Comparison of ENCODE assay signal across 8 cellular contexts in genomic region chr19:49678970-49679831, GRCh38. TPM values are rescaled to one million over a fixed set of nuclear protein-coding genes. Genes with fewer than 3 reads are reported as not detected.
A peak's percentile ranks its signal among the peaks of the same experiment; 100 is the strongest.
DNase-seq lines count a peak whose midpoint lies in the region; ATAC-seq and TF ChIP-seq lines count a peak whose summit lies in the region.

No MANE protein-coding gene starts in this region.

- H3K27me3 ChIP-seq in SK-N-SH (ENCODE audit: insufficient read depth) (no peaks in the 10 kb centered on the region), OCI-LY1 (ENCODE audit: insufficient read depth, low read length) (no peaks in the 10 kb centered on the region), fibroblast of lung (ENCODE audit: control insufficient read depth, insufficient read depth, low read length) (no peaks in the 10 kb centered on the region), skeletal muscle satellite cell (ENCODE audit: control insufficient read depth, insufficient read depth, low read length) (no peaks in the 10 kb centered on the region)

- DNase-seq in SK-N-SH: no peak
- DNase-seq in fibroblast of lung (ENCODE audit: low read depth in 2 of 2): no peak
- no peak for DNase-seq in iPS-NIHi11 (ENCODE audit: low spot score)
- DNase-seq in left colon: no peak
- DNase-seq in HCEC 1CT: no peak

- no peak for TF ChIP-seq EP300 in SK-N-SH (IDR thresholded peaks at IDR 0.05; ENCODE audit: borderline replicate concordance in 1 of 2, low read depth in 1 of 2, low read length in 1 of 2)

- H3K9me2 ChIP-seq in SK-N-SH: no peaks in the 10 kb centered on the region
- H3K9me2 ChIP-seq in OCI-LY1 (ENCODE audit: low read depth, low read length): no peaks in the 10 kb centered on the region

- H3K9ac ChIP-seq in SK-N-SH (no peak overlapping the region; the same call in 1 of the 2 replicates), OCI-LY1 (ENCODE audit: low read length) (peak overlapping the region; percentile 25; the same call in 1 of the 2 replicates), fibroblast of lung (ENCODE audit: insufficient read depth, low read length) (no peak overlapping the region), skeletal muscle satellite cell (ENCODE audit: low read depth, low read length) (peak overlapping the region; percentile 0)

- no peak for TF ChIP-seq RAD21 in SK-N-SH (IDR thresholded peaks at IDR 0.05; ENCODE audit: low read length)

- no peaks in the 10 kb centered on the region for H3K9me3 ChIP-seq in SK-N-SH
- no peaks in the 10 kb centered on the region for H3K9me3 ChIP-seq in OCI-LY1 (ENCODE audit: low read length)
- no peaks in the 10 kb centered on the region for H3K9me3 ChIP-seq in fibroblast of lung (ENCODE audit: control insufficient read depth, insufficient read depth, low read depth, low read length)
- H3K9me3 ChIP-seq in skeletal muscle satellite cell (replicated peaks; ENCODE audit: low read length): no peaks in the 10 kb centered on the region

- no peak overlapping the region for H2AFZ ChIP-seq in SK-N-SH (ENCODE audit: low read depth)
- H2AFZ ChIP-seq in OCI-LY1 (ENCODE audit: low read length): no peak overlapping the region
- H2AFZ ChIP-seq in fibroblast of lung (ENCODE audit: low read length): no peak overlapping the region

- H4K20me1 ChIP-seq in SK-N-SH (ENCODE audit: insufficient read depth) (peaks cover 54% of the 10 kb centered on the region), OCI-LY1 (ENCODE audit: insufficient read depth, low read length) (no peaks in the 10 kb centered on the region), fibroblast of lung (ENCODE audit: control insufficient read depth, extremely low read depth, insufficient read depth, low read length) (no peaks in the 10 kb centered on the region)

- peaks cover 61% of the 10 kb centered on the region for H3K79me2 ChIP-seq in SK-N-SH (ENCODE audit: insufficient read depth)
- peaks cover 31% of the 10 kb centered on the region for H3K79me2 ChIP-seq in OCI-LY1 (ENCODE audit: insufficient read depth, low read length)
- peaks cover 40% of the 10 kb centered on the region for H3K79me2 ChIP-seq in fibroblast of lung (ENCODE audit: control insufficient read depth, insufficient read depth, low read length)

- H3K4me2 ChIP-seq in SK-N-SH: peak overlapping the region; percentile 97
- peak overlapping the region; percentile 90 for H3K4me2 ChIP-seq in OCI-LY1 (ENCODE audit: low read length)
- peak overlapping the region; percentile 53 for H3K4me2 ChIP-seq in fibroblast of lung (ENCODE audit: extremely low read depth, insufficient read depth, low read length)
- H3K4me2 ChIP-seq in skeletal muscle satellite cell (ENCODE audit: low read length): peak overlapping the region; percentile 65

- intact Hi-C loops in left colon (cut with DNase I, micrococcal nuclease): no loop called here

- POLR2A ChIA-PET in SK-N-SH (lab: Yijun Ruan, JAX): no interaction called here

- peaks cover 20 to 24% of the 10 kb centered on the region in 2 experiments for H3K36me3 ChIP-seq in SK-N-SH (replicated peaks in 1 of 2; ENCODE audit: control insufficient read depth in 1 of 2, insufficient read depth in 2 of 2, low read length in 1 of 2)
- H3K36me3 ChIP-seq in OCI-LY1 (ENCODE audit: insufficient read depth, low read length): peaks cover 39% of the 10 kb centered on the region
- peaks cover 10% of the 10 kb centered on the region for H3K36me3 ChIP-seq in fibroblast of lung (ENCODE audit: control insufficient read depth, insufficient read depth, low read length)
- H3K36me3 ChIP-seq in skeletal muscle satellite cell (ENCODE audit: insufficient read depth, low read length): peaks cover 24% of the 10 kb centered on the region

- ATAC-seq in SK-N-SH treated with all-trans-retinoic acid at 6 μM for 48 hours (no peak), left colon (no peak)

- 71% methylated on average over 12 of the region's 15 CpGs for WGBS in SK-N-SH (ENCODE audit: low lambda C conversion rate)

- H3K4me1 ChIP-seq in SK-N-SH (ENCODE audit: control insufficient read depth in 1 of 2, insufficient read depth in 2 of 2, low read depth in 1 of 2, low read length in 1 of 2) (peaks cover 20 to 25% of the 10 kb centered on the region in 2 experiments; a peak in 3 of 4 replicates), OCI-LY1 (ENCODE audit: insufficient read depth, low read length, severe bottlenecking) (peaks cover 46% of the 10 kb centered on the region), fibroblast of lung (ENCODE audit: control insufficient read depth, extremely low read depth, insufficient read depth, low read length) (peaks cover 4% of the 10 kb centered on the region), skeletal muscle satellite cell (ENCODE audit: control insufficient read depth, insufficient read depth, low read length) (peaks cover 25% of the 10 kb centered on the region)

- H3K4me3 ChIP-seq in SK-N-SH (ENCODE audit: low read depth in 2 of 2, low read length in 1 of 2): peak overlapping the region in 1 of 2 experiments; percentile 98; a peak in 3 of 4 replicates
- H3K4me3 ChIP-seq in OCI-LY1 (ENCODE audit: low read depth, low read length, poor library complexity, severe bottlenecking): peak overlapping the region; percentile 89
- peak overlapping the region in 1 of 4 experiments; percentile 17 for H3K4me3 ChIP-seq in fibroblast of lung (replicated peaks in 1 of 4; ENCODE audit: control extremely low read depth in 1 of 4, insufficient read depth in 1 of 4, low read depth in 3 of 4, low read length in 4 of 4)
- H3K4me3 ChIP-seq in skeletal muscle satellite cell (ENCODE audit: low read length): no peak overlapping the region

- no peak overlapping the region; a peak in 2 of 4 replicates for H3K27ac ChIP-seq in SK-N-SH (ENCODE audit: low read depth in 2 of 2, low read length in 1 of 2)
- H3K27ac ChIP-seq in OCI-LY1 (ENCODE audit: low read depth, low read length, poor library complexity, severe bottlenecking): peak overlapping the region; percentile 37
- no peak overlapping the region for H3K27ac ChIP-seq in fibroblast of lung (ENCODE audit: insufficient read depth, low read length)

- CTCF ChIA-PET in SK-N-SH (lab: Yijun Ruan, JAX): interaction anchor here (0.8 to 8.8 kb wide), 10 partner anchors 9 to 188 kb away, joined by 3 to 78 read pairs (median 4); partner anchors contain the start of genes ADM5, BCL2L12, CPT1C and IRF3

- TF ChIP-seq CTCF in SK-N-SH (IDR thresholded peaks at IDR 0.05): no peak
- no peak for TF ChIP-seq CTCF in OCI-LY1 (IDR thresholded peaks at IDR 0.05; ENCODE audit: low read length)
- TF ChIP-seq CTCF in fibroblast of lung (conservative IDR thresholded peaks at IDR 0.05 in 1 of 2, IDR thresholded peaks at IDR 0.05 in 1 of 2; ENCODE audit: low read depth in 1 of 2, low read length in 2 of 2): no peak

- H3F3A ChIP-seq in SK-N-SH (replicated peaks; ENCODE audit: insufficient read depth) (peaks cover 16% of the 10 kb centered on the region), OCI-LY1 (ENCODE audit: insufficient read depth, low read length) (no peaks in the 10 kb centered on the region)

TF ChIP-seq in SK-N-SH, 30 proteins besides CTCF, POLR2A, EP300 and RAD21 (continues in another document):
- TF ChIP-seq JUND (IDR thresholded peaks at IDR 0.05) (no peak), RFX5 (IDR thresholded peaks at IDR 0.05; ENCODE audit: low read length) (no peak)

TF ChIP-seq in SK-N-SH treated with all-trans-retinoic acid at 6 μM for 48 hours, 23 proteins besides CTCF, POLR2A, EP300 and RAD21 (continues in another document):
- TF ChIP-seq ISL1 (CRISPR knock-in tag; IDR thresholded peaks at IDR 0.05): no peak

RNA-seq across cellular contexts. Expression of gene PRMT1, which starts 2.1 kb away (rescaled TPM):
- polyA plus RNA-seq in SK-N-SH (2012; rRNA removed): 774 and 789 TPM in 2 replicates
- 388 and 605 TPM in 2 replicates for polyA plus RNA-seq in SK-N-SH (2012; cell fraction: cytosol; rRNA removed)
- 501 and 596 TPM in 2 replicates for polyA plus RNA-seq in SK-N-SH (2012; cell fraction: nucleus; rRNA removed)
- 261 and 298 TPM in 2 replicates for total RNA-seq in fibroblast of lung
- polyA plus RNA-seq in fibroblast of lung: 184 and 288 TPM in 2 replicates
- polyA plus RNA-seq in fibroblast of lung (2012): 184 and 274 TPM in 2 replicates
- polyA minus RNA-seq in fibroblast of lung (ENCODE audit: low replicate concordance): 306 and 417 TPM in 2 replicates
- total RNA-seq in skeletal muscle satellite cell (2012; rRNA removed): 303 and 305 TPM in 2 replicates
- 10 to 100 TPM; 66.7 to 83.9 TPM for total RNA-seq in left colon

RNA-seq across cellular contexts. Expression of gene ADM5, which starts 10.2 kb away (rescaled TPM):
- polyA plus RNA-seq in SK-N-SH (2012; rRNA removed): 1.3 TPM in 2 replicates
- 0.20 and 0.23 TPM in 2 replicates for polyA plus RNA-seq in SK-N-SH (2012; cell fraction: cytosol; rRNA removed)
- 8.2 and 9.3 TPM in 2 replicates for polyA plus RNA-seq in SK-N-SH (2012; cell fraction: nucleus; rRNA removed)
- total RNA-seq in fibroblast of lung: 0.26 and 0.33 TPM in 2 replicates
- polyA plus RNA-seq in fibroblast of lung: 0.06 and 0.15 TPM in 2 replicates
- polyA plus RNA-seq in fibroblast of lung (2012): 0.23 and 0.29 TPM in 2 replicates
- polyA minus RNA-seq in fibroblast of lung (ENCODE audit: low replicate concordance): 0.82 TPM in 1 of 2 replicates, not detected in the other
- 0.25 and 1.1 TPM in 2 replicates for total RNA-seq in skeletal muscle satellite cell (2012; rRNA removed)
- 1 to 10 TPM in 1 of 2 donors, under 1 TPM in 1; 0.98 to 1.1 TPM for total RNA-seq in left colon

RNA-seq across cellular contexts. Expression of gene CPT1C, which starts 11.7 kb away (rescaled TPM):
- polyA plus RNA-seq in SK-N-SH (2012; rRNA removed) (118 and 139 TPM in 2 replicates), fibroblast of lung (20.0 and 24.0 TPM in 2 replicates)
- polyA plus RNA-seq in SK-N-SH (2012; cell fraction: cytosol; rRNA removed): 44.5 and 60.4 TPM in 2 replicates
- polyA plus RNA-seq in SK-N-SH (2012; cell fraction: nucleus; rRNA removed): 666 and 747 TPM in 2 replicates
- total RNA-seq in fibroblast of lung (18.0 and 31.2 TPM in 2 replicates), left colon (1 to 10 TPM; 1.5 to 2.0 TPM)
- polyA plus RNA-seq in fibroblast of lung (2012): 28.9 and 30.9 TPM in 2 replicates
- polyA minus RNA-seq in fibroblast of lung (ENCODE audit: low replicate concordance): 33.9 and 42.6 TPM in 2 replicates
- total RNA-seq in skeletal muscle satellite cell (2012; rRNA removed): 5.7 and 11.4 TPM in 2 replicates

RNA-seq across cellular contexts. Expression of gene BCL2L12, which starts 13.5 kb away (rescaled TPM):
- 20.3 and 27.9 TPM in 2 replicates for polyA plus RNA-seq in SK-N-SH (2012; rRNA removed)
- polyA plus RNA-seq in SK-N-SH (2012; cell fraction: cytosol; rRNA removed): 11.9 and 15.4 TPM in 2 replicates
- 18.2 and 30.0 TPM in 2 replicates for polyA plus RNA-seq in SK-N-SH (2012; cell fraction: nucleus; rRNA removed)
- total RNA-seq in fibroblast of lung: 2.6 and 4.8 TPM in 2 replicates
- polyA plus RNA-seq in fibroblast of lung: 5.0 and 9.8 TPM in 2 replicates
- 16.4 and 30.3 TPM in 2 replicates for polyA plus RNA-seq in fibroblast of lung (2012)
- 8.0 and 10.2 TPM in 2 replicates for polyA minus RNA-seq in fibroblast of lung (ENCODE audit: low replicate concordance)
- 5.3 and 9.0 TPM in 2 replicates for total RNA-seq in skeletal muscle satellite cell (2012; rRNA removed)
- total RNA-seq in left colon: 10 to 100 TPM; 13.8 to 14.9 TPM

RNA-seq across cellular contexts. Expression of gene IRF3, which starts 13.5 kb away (rescaled TPM):
- 85.9 and 112 TPM in 2 replicates for polyA plus RNA-seq in SK-N-SH (2012; rRNA removed)
- 37.9 and 61.4 TPM in 2 replicates for polyA plus RNA-seq in SK-N-SH (2012; cell fraction: cytosol; rRNA removed)
- polyA plus RNA-seq in SK-N-SH (2012; cell fraction: nucleus; rRNA removed): 301 and 750 TPM in 2 replicates
- 55.2 and 61.1 TPM in 2 replicates for total RNA-seq in fibroblast of lung
- 22.0 TPM in 2 replicates for polyA plus RNA-seq in fibroblast of lung
- 51.0 and 63.9 TPM in 2 replicates for polyA plus RNA-seq in fibroblast of lung (2012)
- 93.7 and 106 TPM in 2 replicates for polyA minus RNA-seq in fibroblast of lung (ENCODE audit: low replicate concordance)
- total RNA-seq in skeletal muscle satellite cell (2012; rRNA removed): 36.5 and 38.7 TPM in 2 replicates
- 10 to 100 TPM; 69.0 to 83.1 TPM for total RNA-seq in left colon

Comparison
In these comparisons a context has a peak if more than half of its experiments do, and no peak if none do; other contexts are left out.
1. H3K9ac ChIP-seq: peak in OCI-LY1 (single experiment) and skeletal muscle satellite cell (single experiment); none in SK-N-SH (single experiment) and fibroblast of lung (single experiment).
2. Peak in every context shown above with its lines, with median percentiles within 50 percentile points of each other: H3K4me2 ChIP-seq.